In genomic region chr17:75439287-75439686, GRCh38 we compare ENCODE assay signal across 25 cellular contexts.
"Had no signal": no experiment of that assay in that cellular context is flagged by ENCODE, and none has a peak within 500 bp of the region (broad histone marks: within the 10 kb centered on the region; RNA-seq: fewer than 3 reads in every experiment).

No MANE protein-coding gene starts in this region.

- DNase-seq: activated CD4-positive, alpha-beta memory T cell treated with anti-CD3 and anti-CD28 coated beads, Interleukin-2, amount 10 ng/mL, durations not matched to agents 7 days and 5 days; activated CD4-positive, alpha-beta T cell treated with anti-CD3 and anti-CD28 coated beads for 1 hour; activated CD4-positive, alpha-beta T cell treated with anti-CD3 and anti-CD28 coated beads for 48 hours; activated CD4-positive, CD25-positive, alpha-beta regulatory T cell; activated CD8-positive, alpha-beta memory T cell treated with anti-CD3 and anti-CD28 coated beads for 24 hours; activated CD8-positive, alpha-beta memory T cell treated with anti-CD3 and anti-CD28 coated beads, Interleukin-2, amount 10 ng/mL, durations not matched to agents 7 days and 5 days; activated CD8-positive, alpha-beta memory T cell treated with anti-CD3 and anti-CD28 coated beads, Interleukin-2, amount 50 U/mL, for 48 hours; activated effector memory CD4-positive, alpha-beta T cell treated with Interleukin-2 at 50 U/mL for 16 hours; activated naive CD4-positive, alpha-beta T cell treated with anti-CD3 and anti-CD28 coated beads, Interleukin-2, amount 10 ng/mL, durations not matched to agents 7 days and 5 days; activated naive CD8-positive, alpha-beta T cell treated with anti-CD3 and anti-CD28 coated beads, Interleukin-2, amount 50 U/mL, for 24 hours; activated T-cell treated with anti-CD3 and anti-CD28 coated beads, Interleukin-2, amount 50 U/mL, for 48 hours; anterior cingulate cortex; central memory CD4-positive, alpha-beta T cell; NCI-H1105; NCI-H1436; NCI-H1694 treated with DMSO at 0.1 percent for 48 hours; NCI-H2081; NCI-H2171 treated with DMSO at 0.1 percent for 48 hours; NCI-H345; NCI-H524 treated with DMSO at 0.1 percent for 48 hours; SHP77; SJCRH30; T1000; WERI-Rb-1 had no signal

- H3K4me3 ChIP-seq: SJCRH30, SK-N-MC had no signal
